In the genomic region with DNA sequence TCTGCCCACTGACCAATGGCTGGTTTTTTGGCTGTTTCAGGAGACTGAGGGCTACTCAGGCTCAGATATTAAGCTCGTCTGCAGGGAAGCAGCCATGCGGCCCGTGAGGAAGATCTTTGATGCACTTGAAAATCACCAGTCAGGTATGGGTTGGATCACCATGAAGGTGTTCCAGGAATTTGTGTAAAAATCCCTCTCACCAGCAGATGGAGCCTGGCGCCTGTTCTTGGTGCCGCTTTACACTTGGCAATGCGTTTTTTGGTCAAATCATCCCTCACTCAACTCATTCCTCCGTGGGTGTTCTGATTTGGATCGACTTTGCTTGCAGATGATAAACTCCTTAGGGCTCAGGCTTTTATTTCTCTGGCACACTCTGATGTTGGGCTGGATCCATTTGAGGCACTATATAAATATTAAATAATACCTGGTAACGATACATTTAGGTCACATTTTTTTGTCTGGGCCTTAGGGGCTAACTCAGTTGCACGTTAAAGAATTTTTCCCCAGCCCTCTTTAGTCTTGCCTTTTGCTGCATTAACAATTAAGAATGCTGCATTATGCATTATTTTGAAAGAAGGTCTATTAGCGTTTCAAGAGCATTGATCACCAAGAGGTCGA, we compare ENCODE assay signal across 8 cellular contexts. TPM values are rescaled to one million over a fixed set of nuclear protein-coding genes. Genes with fewer than 3 reads are reported as not detected.
A peak's percentile ranks its signal among the peaks of the same experiment; 100 is the strongest.
DNase-seq lines count a peak whose midpoint lies in the region; ATAC-seq and TF ChIP-seq lines count a peak whose summit lies in the region.

No MANE protein-coding gene starts in this region.

- H2BK120ac ChIP-seq in IMR-90 (ENCODE audit: low read depth, low read length) = no peak overlapping the region

- H2AFZ ChIP-seq in IMR-90 (replicated peaks; ENCODE audit: low read length, poor library complexity) = no peak overlapping the region

- H3K36me3 Mint-ChIP-seq in activated naive CD4-positive, alpha-beta T cell treated with anti-CD3 and anti-CD28 coated beads, Interleukin-2, amount 50 U/mL, for 72 hours = no peaks in the 10 kb centered on the region

- no peak overlapping the region for H3K4me2 ChIP-seq in IMR-90 (ENCODE audit: low read depth, low read length)

- H3K4me3 ChIP-seq in IMR-90 (ENCODE audit: insufficient read depth, low read depth, low read length) = no peak overlapping the region

- H3K9me3 Mint-ChIP-seq in activated naive CD4-positive, alpha-beta T cell treated with anti-CD3 and anti-CD28 coated beads, Interleukin-2, amount 50 U/mL, for 72 hours = no peaks in the 10 kb centered on the region

- BruUV-seq in IMR-90 (replicated peaks; lab: Mats Ljungman, UMichigan) = no TSS peak

- H3K4me1 ChIP-seq in IMR-90 (ENCODE audit: control insufficient read depth, insufficient read depth, low read length) = no peaks in the 10 kb centered on the region

- peak; percentile 85 for TF ChIP-seq CTCF in IMR-90 (conservative IDR thresholded peaks at IDR 0.05; ENCODE audit: low read depth, low read length)

- no peak overlapping the region for H3K9ac ChIP-seq in IMR-90 (ENCODE audit: low read depth, low read length)

- H2BK15ac ChIP-seq in IMR-90 (ENCODE audit: low read depth, low read length) = no peak overlapping the region

- no peak overlapping the region for H2BK5ac ChIP-seq in IMR-90 (ENCODE audit: low read depth, low read length, poor library complexity, severe bottlenecking)

- intact Hi-C loops in IMR-90 (cut with micrococcal nuclease) = loop anchor here (1.0 kb wide), 3 partner anchors 105 to 649 kb away; no protein-coding TSS in a partner anchor
- intact Hi-C loops in Right ventricle myocardium superior (cut with DNase I) = loop anchor here (5.0 kb wide), 1 partner anchor 102 kb away; no protein-coding TSS in a partner anchor

- no peaks in the 10 kb centered on the region for H3K9me3 ChIP-seq in IMR-90 (ENCODE audit: control insufficient read depth, insufficient read depth, low read length)

- H4K91ac ChIP-seq in IMR-90 (ENCODE audit: insufficient read depth, low read depth, low read length) = no peak overlapping the region

- CTCF ChIA-PET in IMR-90 (lab: Yijun Ruan, JAX) = interaction anchor here (0.6 to 2.2 kb wide), 4 partner anchors 11 to 104 kb away, joined by 3 to 15 read pairs (median 7); no protein-coding TSS in a partner anchor

- H4K8ac ChIP-seq in IMR-90 (ENCODE audit: low read depth in 2 of 2, low read length in 2 of 2) = no peak overlapping the region

- no peak overlapping the region for H3K23ac ChIP-seq in IMR-90 (ENCODE audit: low read depth, low read length)

- TF ChIP-seq RAD21 in IMR-90 (IDR thresholded peaks at IDR 0.05; ENCODE audit: low read length) = peak; percentile 94

- no peaks in the 10 kb centered on the region; the same call in 1 of the 2 replicates for H3K36me3 ChIP-seq in IMR-90 (ENCODE audit: control insufficient read depth, insufficient read depth, low read length)

- H3K27ac ChIP-seq in IMR-90 (ENCODE audit: insufficient read depth, low read length) = no peak overlapping the region

- no peak overlapping the region for H2AK9ac ChIP-seq in IMR-90 (replicated peaks; ENCODE audit: low read depth, low read length, poor library complexity)

- no peak overlapping the region for H2BK20ac ChIP-seq in IMR-90 (ENCODE audit: low read depth, low read length)

- no peak overlapping the region for H3K4ac ChIP-seq in IMR-90 (ENCODE audit: low read depth, low read length)

- DNase-seq in Daoy (ENCODE audit: low read depth) (peak; percentile 36), IMR-90 (peak; percentile 60), SK-MEL-5 (ENCODE audit: low read depth, low spot score) (peak; percentile 66), Right ventricle myocardium superior (no peak), pulmonary artery endothelial cell (ENCODE audit: low read depth, low spot score) (peak; percentile 3)
- peak; percentile 56 to 70 for DNase-seq in activated naive CD4-positive, alpha-beta T cell treated with anti-CD3 and anti-CD28 coated beads, Interleukin-2, amount 50 U/mL, for 72 hours (ENCODE audit: low spot score in 2 of 2)

- ATAC-seq in IMR-90 (ENCODE audit: low read depth) (peak; percentile 93), Right ventricle myocardium superior (ENCODE audit: poor library complexity) (peak; percentile 76), HG03520 (IDR thresholded peaks at IDR 0.05; ENCODE audit: unreplicated experiment) (no peak), GM19035 (IDR thresholded peaks at IDR 0.05; ENCODE audit: unreplicated experiment) (no peak)
- ATAC-seq in activated naive CD4-positive, alpha-beta T cell treated with anti-CD3 and anti-CD28 coated beads, Interleukin-2, amount 50 U/mL, for 72 hours = peak; percentile 66 to 72

- POLR2A ChIA-PET in IMR-90 (lab: Charles Lee; ENCODE audit: unreplicated experiment) = no interaction called here

- H3K14ac ChIP-seq in IMR-90 (replicated peaks; ENCODE audit: low read depth, low read length) = no peak overlapping the region

- H3K56ac ChIP-seq in IMR-90 (ENCODE audit: extremely low read depth, insufficient read depth, low read length) = no peak overlapping the region

- TF ChIP-seq POLR2A in IMR-90 (IDR thresholded peaks at IDR 0.05; ENCODE audit: low read depth, low read length) = no peak

- H4K20me1 ChIP-seq in IMR-90 (ENCODE audit: insufficient read depth, low read length) = no peaks in the 10 kb centered on the region

- H3K27me3 ChIP-seq in IMR-90 (ENCODE audit: control insufficient read depth, insufficient read depth, low read length) = no peaks in the 10 kb centered on the region

- no peaks in the 10 kb centered on the region for H3K79me1 ChIP-seq in IMR-90 (ENCODE audit: low read depth in 1 of 2, low read length in 2 of 2)

- H3K18ac ChIP-seq in IMR-90 (ENCODE audit: low read depth, low read length) = no peak overlapping the region

- H3K9me1 ChIP-seq in IMR-90 (ENCODE audit: insufficient read depth, low read length) = no peaks in the 10 kb centered on the region

- no peak overlapping the region for H4K5ac ChIP-seq in IMR-90 (ENCODE audit: low read depth, low read length)

- in situ Hi-C loops in IMR-90 (cut with MboI; ENCODE audit: low sequenced_read_pairs) = loop anchor here (5.0 kb wide), 1 partner anchor 107 kb away; no protein-coding TSS in a partner anchor
- in situ Hi-C loops in SK-MEL-5 (cut with HindIII; ENCODE audit: low pct_unique_long_range_greater_than_20kb, low sequenced_read_pairs) = no loop called here

- WGBS in IMR-90 (ENCODE audit: extremely low coverage in 2 of 2, insufficient read length in 1 of 2), 2 experiments = no CpG with 5 or more reads among the region's 12 CpGs

- no peak overlapping the region for H3K27ac Mint-ChIP-seq in activated naive CD4-positive, alpha-beta T cell treated with anti-CD3 and anti-CD28 coated beads, Interleukin-2, amount 50 U/mL, for 72 hours

- H2AK5ac ChIP-seq in IMR-90 (ENCODE audit: low read depth, low read length) = no peak overlapping the region

- dilution Hi-C loops in IMR-90 (cut with HindIII; ENCODE audit: low sequenced_read_pairs, unreplicated experiment) = no loop called here

TF ChIP-seq in IMR-90, 13 proteins besides CTCF, POLR2A, EP300 and RAD21:
- TF ChIP-seq SMC3 (IDR thresholded peaks at IDR 0.05; ENCODE audit: low read depth, low read length) = peak; percentile 81
- no peak for TF ChIP-seq FOS (IDR thresholded peaks at IDR 0.05; ENCODE audit: low read depth, low read length)

RNA-seq across cellular contexts. Expression of gene HDHD2, which starts 50.0 kb away (rescaled TPM):
- 12.1 and 22.9 TPM in 2 replicates for total RNA-seq in Daoy (2014; rRNA removed; shearing (Covaris generic))
- 16.7 and 18.6 TPM in 2 replicates for total RNA-seq in IMR-90 (2012; rRNA removed)
- 7.2 TPM in 2 replicates for polyA plus RNA-seq in IMR-90 (2012; rRNA removed)
- 5.4 and 6.5 TPM in 2 replicates for polyA plus RNA-seq in IMR-90 (2012; cell fraction: cytosol; rRNA removed)
- polyA plus RNA-seq in IMR-90 (2012; cell fraction: nucleus; rRNA removed; ENCODE audit: low replicate concordance) = 2.3 and 11.3 TPM in 2 replicates
- total RNA-seq in SK-MEL-5 (2014; rRNA removed; shearing (Covaris generic)) = 14.0 and 14.3 TPM in 2 replicates
- polyA plus RNA-seq in SK-MEL-5 (2015; cell fraction: cytosol; rRNA removed) = 16.5 and 16.7 TPM in 2 replicates
- polyA plus RNA-seq in SK-MEL-5 (2015; cell fraction: nucleus; rRNA removed) = 14.4 and 25.4 TPM in 2 replicates
- 10 to 100 TPM; 34.2 to 43.6 TPM for total RNA-seq in activated naive CD4-positive, alpha-beta T cell treated with anti-CD3 and anti-CD28 coated beads, Interleukin-2, amount 50 U/mL, for 72 hours
- total RNA-seq in Right ventricle myocardium superior = 30.7 TPM
- total RNA-seq in pulmonary artery endothelial cell = 11.6 and 17.7 TPM in 2 replicates

Comparison
In these comparisons a context has a peak if more than half of its experiments do, and no peak if none do; other contexts are left out.
1. ATAC-seq: peak in IMR-90 (single experiment), activated naive CD4-positive, alpha-beta T cell treated with anti-CD3 and anti-CD28 coated beads, Interleukin-2, amount 50 U/mL, for 72 hours (2 of 2) and Right ventricle myocardium superior (single experiment); none in HG03520 (single experiment) and GM19035 (single experiment).